26 cellular contexts compared by ENCODE assay signal in the genomic region with DNA sequence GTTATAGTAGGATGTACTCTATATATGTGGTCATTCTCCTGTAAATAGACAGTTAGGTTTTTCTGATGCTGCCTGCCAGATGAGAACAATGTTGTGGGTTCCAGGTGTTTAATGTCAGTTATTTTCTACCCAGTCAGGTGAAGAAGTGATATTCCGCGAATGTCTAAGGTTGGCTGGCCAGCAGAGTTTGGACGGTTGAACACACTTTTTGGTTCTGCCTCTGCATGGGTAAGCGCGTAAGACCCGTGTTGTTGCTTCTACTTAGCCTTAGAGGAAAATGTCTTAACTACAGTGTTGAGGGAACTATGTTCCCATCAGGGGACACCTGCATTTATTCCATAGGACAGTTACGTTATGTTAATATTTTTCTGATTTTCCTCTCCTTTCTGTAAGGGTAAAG.
"Had no signal": no experiment of that assay in that cellular context is flagged by ENCODE, and none has a peak within 500 bp of the region (broad histone marks: within the 10 kb centered on the region; RNA-seq: fewer than 3 reads in every experiment).

No MANE protein-coding gene starts in this region.

- H3K9ac ChIP-seq: SK-N-SH had no signal

- H3K9me3 Mint-ChIP-seq: activated naive CD8-positive, alpha-beta T cell treated with anti-CD3 and anti-CD28 coated beads, Interleukin-2, amount 10 ng/mL, durations not matched to agents 7 days and 5 days; T-helper 1 cell treated with Interleukin-12 subunit alpha and Interleukin-12 subunit beta and Interleukin-4 antibody, amounts not matched to agents 30 μg/mL and 1 μg/mL, for 36 hours had no signal

- ATAC-seq: activated CD8-positive, alpha-beta T cell treated with anti-CD3 and anti-CD28 coated beads, Interleukin-2, amount 10 ng/mL, durations not matched to agents 7 days and 5 days had no signal

- H3K4me3 ChIP-seq: adrenal gland, breast epithelium, Peyer's patch, SJCRH30 had no signal

- H3K36me3 Mint-ChIP-seq: activated naive CD8-positive, alpha-beta T cell treated with anti-CD3 and anti-CD28 coated beads, Interleukin-2, amount 10 ng/mL, durations not matched to agents 7 days and 5 days had no signal

- H3K27ac Mint-ChIP-seq: activated CD8-positive, alpha-beta T cell treated with anti-CD3 and anti-CD28 coated beads, Interleukin-2, amount 10 ng/mL, durations not matched to agents 7 days and 5 days; activated naive CD8-positive, alpha-beta T cell treated with anti-CD3 and anti-CD28 coated beads, Interleukin-2, amount 10 ng/mL, durations not matched to agents 7 days and 5 days; T-helper 1 cell treated with Interleukin-12 subunit alpha and Interleukin-12 subunit beta and Interleukin-4 antibody, amounts not matched to agents 30 μg/mL and 1 μg/mL, for 36 hours had no signal

- DNase-seq: activated CD4-positive, alpha-beta T cell treated with anti-CD3 and anti-CD28 coated beads for 48 hours; activated CD4-positive, alpha-beta T cell treated with anti-CD3 and anti-CD28 coated beads, Interleukin-2, amount 50 U/mL, for 4 hours; activated CD4-positive, CD25-positive, alpha-beta regulatory T cell treated with anti-CD3 and anti-CD28 coated beads, Interleukin-2, amount 50 U/mL, for 72 hours; activated CD8-positive, alpha-beta memory T cell treated with anti-CD3 and anti-CD28 coated beads, Interleukin-2, amount 50 U/mL, for 48 hours; activated CD8-positive, alpha-beta T cell treated with anti-CD3 and anti-CD28 coated beads, Interleukin-2, amount 10 ng/mL, durations not matched to agents 7 days and 5 days; activated naive CD4-positive, alpha-beta T cell treated with anti-CD3 and anti-CD28 coated beads, Interleukin-2, amount 50 U/mL, for 16 hours; activated naive CD8-positive, alpha-beta T cell treated with anti-CD3 and anti-CD28 coated beads, Interleukin-2, amount 10 ng/mL, durations not matched to agents 7 days and 5 days; activated T-cell treated with anti-CD3 and anti-CD28 coated beads, Interleukin-2, amount 50 U/mL, for 1 hour; adrenal gland; aorta; caudate nucleus; MM.1S; NCI-H1105 treated with DMSO at 0.1 percent for 48 hours; NCI-H1436 treated with DMSO at 0.1 percent for 48 hours; NCI-H2171; NCI-H2227 treated with DMSO at 0.1 percent for 48 hours; NCI-H446 treated with DMSO at 0.1 percent for 48 hours; NCI-H526; NCI-H774; Peyer's patch; Right ventricle myocardium superior; SJCRH30; SK-N-SH had no signal

- H3K36me3 ChIP-seq: adrenal gland, breast epithelium, Peyer's patch, SJCRH30 had no signal

- H3K4me1 ChIP-seq: breast epithelium had no signal

- H3K4me2 ChIP-seq: SK-N-SH had no signal

- H3K27me3 ChIP-seq: adrenal gland, Peyer's patch, SJCRH30 had no signal

- H3K27ac ChIP-seq: adrenal gland, breast epithelium, Peyer's patch, RWPE1, SJCRH30 had no signal

- H3K4me3 Mint-ChIP-seq: activated CD8-positive, alpha-beta T cell treated with anti-CD3 and anti-CD28 coated beads, Interleukin-2, amount 10 ng/mL, durations not matched to agents 7 days and 5 days; activated naive CD8-positive, alpha-beta T cell treated with anti-CD3 and anti-CD28 coated beads, Interleukin-2, amount 10 ng/mL, durations not matched to agents 7 days and 5 days; T-helper 1 cell treated with Interleukin-12 subunit alpha and Interleukin-12 subunit beta and Interleukin-4 antibody, amounts not matched to agents 30 μg/mL and 1 μg/mL, for 36 hours had no signal

- H3K9me3 ChIP-seq: adrenal gland, breast epithelium, Peyer's patch, SJCRH30, SK-N-SH had no signal
